ENCODE assay signal across 10 cellular contexts in genomic region chr1:206700445-206701036, GRCh38. TPM values are rescaled to one million over a fixed set of nuclear protein-coding genes. Genes with fewer than 3 reads are reported as not detected.
DNase-seq lines count a peak whose midpoint lies in the region; ATAC-seq and TF ChIP-seq lines count a peak whose summit lies in the region.
"Had no signal": no experiment of that assay in that cellular context is flagged by ENCODE, and none has a peak within 500 bp of the region (broad histone marks: within the 10 kb centered on the region; RNA-seq: fewer than 3 reads in every experiment).

No MANE protein-coding gene starts in this region.

- peaks cover 11% of the 10 kb centered on the region; the same call in 1 of the 2 replicates for H3K36me3 Mint-ChIP-seq in HFFc6 (ENCODE audit: low read depth)

- H3K27ac Mint-ChIP-seq in HFFc6 = peak overlapping the region; percentile 58; the same call in 1 of the 2 replicates

- H3K27me3 ChIP-seq in HAP-1 (ENCODE audit: low read depth) = no peaks in the 10 kb centered on the region

- no peaks in the 10 kb centered on the region for H3K9me3 ChIP-seq in HAP-1

- H3K4me1 ChIP-seq in HAP-1 = peaks cover 8% of the 10 kb centered on the region; the same call in 1 of the 2 replicates

- H3K27me3 Mint-ChIP-seq in HFFc6 (ENCODE audit: insufficient read depth) = no peaks in the 10 kb centered on the region

- DNase-seq in HFFc6 (no peak), NCI-H524 (lab: John Stamatoyannopoulos, UW) (peak; percentile 80 to 89), fibroblast of gingiva (ENCODE audit: low read depth) (peak; percentile 82), sciatic nerve (ENCODE audit: low spot score) (no peak), NCI-H2227 (lab: John Stamatoyannopoulos, UW; ENCODE audit: unreplicated experiment) (no peak), HAP-1 (ENCODE audit: low spot score in 2 of 2) (no peak), hepatic stellate cell (ENCODE audit: low spot score) (no peak), germinal center (ENCODE audit: low spot score) (no peak)
- DNase-seq: OCI-M1, small intestine had no signal

- intact Hi-C loops in sciatic nerve (cut with DNase I) = no loop called here

- H3K36me3 ChIP-seq in HAP-1 (replicated peaks) = no peaks in the 10 kb centered on the region

- no peak overlapping the region for H3K4me3 Mint-ChIP-seq in HFFc6

- peaks cover 80% of the 10 kb centered on the region for H3K4me1 Mint-ChIP-seq in HFFc6 (ENCODE audit: low read depth)

- H3K9me3 Mint-ChIP-seq in HFFc6 = no peaks in the 10 kb centered on the region

- H3K4me3 ChIP-seq in HAP-1 = no peak overlapping the region

- in situ Hi-C loops in HAP-1 (cut with MboI; ENCODE audit: low sequenced_read_pairs) = no loop called here

- ATAC-seq in sciatic nerve = peak; percentile 21

- no peak for TF ChIP-seq CTCF in HFFc6 (IDR thresholded peaks at IDR 0.05)

RNA-seq across cellular contexts. Expression of gene MAPKAPK2, which starts 15.8 kb away (rescaled TPM):
- total RNA-seq in HFFc6 (2021; fragmentation: NEBNext Ultra II Directional; extraction: Animal tissue kit (Norgen Biotek cat#: 25700)) = 10 to 100 TPM; 80.0 to 89.1 (median 86.0) TPM
- total RNA-seq in sciatic nerve = 56.3 TPM

Comparison
In these comparisons a context has a peak if more than half of its experiments do, and no peak if none do; other contexts are left out.
1. DNase-seq: peak in NCI-H524 (2 of 2) and fibroblast of gingiva (single experiment); none in HFFc6 (single experiment), sciatic nerve (single experiment), NCI-H2227 (single experiment), HAP-1 (0 of 2), hepatic stellate cell (single experiment) and germinal center (single experiment).